ENCODE assay signal across 25 cellular contexts in the genomic region with DNA sequence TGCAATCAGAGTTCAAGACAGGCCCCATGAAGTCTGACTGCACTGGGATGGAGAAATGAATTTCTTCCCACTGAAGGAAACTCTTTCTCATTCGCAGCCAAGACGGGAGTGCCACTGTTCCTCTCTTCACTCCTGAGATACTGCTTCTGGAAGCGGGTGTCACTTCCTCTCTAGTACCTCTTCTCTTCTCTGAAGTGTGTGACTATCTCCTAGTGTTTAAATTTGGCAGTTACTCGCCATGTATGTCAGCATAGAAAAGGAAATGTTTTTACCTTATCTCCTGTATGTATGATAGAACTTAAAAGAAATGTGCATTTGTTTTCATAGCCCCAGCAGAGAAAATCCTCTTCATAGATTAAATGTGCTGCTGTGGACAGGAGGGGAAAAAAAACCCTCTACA.
"Had no signal": no experiment of that assay in that cellular context is flagged by ENCODE, and none has a peak within 500 bp of the region (broad histone marks: within the 10 kb centered on the region; RNA-seq: fewer than 3 reads in every experiment).

No MANE protein-coding gene starts in this region.

- FAIRE-seq: astrocyte, colon, islet of Langerhans, pancreas, TTC549 had no signal

- DNase-seq: activated B cell treated with CpG ODN at 0.5 μM for 24 hours; activated CD4-positive, alpha-beta T cell treated with anti-CD3 and anti-CD28 coated beads for 36 hours; activated CD4-positive, alpha-beta T cell treated with anti-CD3 and anti-CD28 coated beads, Interleukin-2, amount 50 U/mL, for 4 hours; activated CD8-positive, alpha-beta memory T cell treated with anti-CD3 and anti-CD28 coated beads for 24 hours; activated CD8-positive, alpha-beta memory T cell treated with anti-CD3 and anti-CD28 coated beads, Interleukin-2, amount 50 U/mL, for 4 hours; activated naive CD4-positive, alpha-beta T cell; activated T-cell treated with anti-CD3 and anti-CD28 coated beads, Interleukin-2, amount 50 U/mL, for 24 hours; dorsolateral prefrontal cortex; endodermal cell; esophagus squamous epithelium; heart left ventricle; pancreas; psoas muscle; right cardiac atrium; stimulated activated CD4-positive, alpha-beta T cell treated with anti-CD3 and anti-CD28 coated beads, Interleukin-4, amount 100 ng/mL, for 24 hours; stimulated activated naive CD4-positive, alpha-beta T cell treated with Interleukin-2 at 50 U/mL for 16 hours had no signal

- H3K4me3 ChIP-seq: dorsolateral prefrontal cortex, esophagus squamous epithelium, gastroesophageal sphincter, heart left ventricle, pancreas, psoas muscle, thoracic aorta, vagina had no signal

- H3K4me1 ChIP-seq: esophagus squamous epithelium, gastroesophageal sphincter, pancreas, vagina had no signal

- H3K9me3 ChIP-seq: esophagus squamous epithelium, gastroesophageal sphincter, heart left ventricle, pancreas, psoas muscle, thoracic aorta, vagina had no signal

- H3K27me3 ChIP-seq: dorsolateral prefrontal cortex, esophagus squamous epithelium, gastroesophageal sphincter, heart left ventricle, pancreas, vagina had no signal

- ATAC-seq: activated CD4-positive, alpha-beta T cell treated with anti-CD3 and anti-CD28 coated beads for 36 hours; activated T-helper 17 cell treated with anti-CD3 and anti-CD28 coated beads, Interleukin-2, amount 50 U/mL, for 72 hours; gastroesophageal sphincter; heart left ventricle; natural killer cell treated with Interleukin-12 subunit alpha and Interleukin-12 subunit beta and Interleukin-15 and Interleukin-18, amount 100 ng/mL, for 72 hours; pancreas; psoas muscle; right cardiac atrium had no signal

- H3K27ac ChIP-seq: dorsolateral prefrontal cortex, esophagus squamous epithelium, gastroesophageal sphincter, heart left ventricle, pancreas, psoas muscle, thoracic aorta, vagina had no signal
